In genomic region chr14:61575126-61575525, GRCh38 we compare ENCODE assay signal across 22 cellular contexts.
"Had no signal": no experiment of that assay in that cellular context is flagged by ENCODE, and none has a peak within 500 bp of the region (broad histone marks: within the 10 kb centered on the region; RNA-seq: fewer than 3 reads in every experiment).

No MANE protein-coding gene starts in this region.

- H3K9me3 Mint-ChIP-seq: activated T-cell treated with anti-CD3 and anti-CD28 coated beads, Interleukin-2, amount 50 U/mL, for 72 hours; brain; central memory CD8-positive, alpha-beta T cell; mesothelial cell of epicardium; neural crest cell; WTC11 had no signal

- ATAC-seq: activated CD8-positive, alpha-beta T cell treated with anti-CD3 and anti-CD28 coated beads, Interleukin-2, amount 10 ng/mL, durations not matched to agents 7 days and 5 days; activated T-cell treated with anti-CD3 and anti-CD28 coated beads, Interleukin-2, amount 50 U/mL, for 72 hours; gastrocnemius medialis; lower lobe of right lung; pancreas; sciatic nerve; WTC11 had no signal

- H3K36me3 ChIP-seq: gastrocnemius medialis, heart right ventricle, lower lobe of right lung, pancreas, uterus had no signal

- H3K4me1 Mint-ChIP-seq: neural crest cell had no signal

- H3K9me3 ChIP-seq: gastrocnemius medialis, heart right ventricle, lower lobe of right lung, pancreas, uterus had no signal

- H3K27me3 Mint-ChIP-seq: activated naive CD8-positive, alpha-beta T cell; central memory CD8-positive, alpha-beta T cell had no signal

- H3K27ac ChIP-seq: gastrocnemius medialis, lower lobe of right lung, pancreas, uterus had no signal

- DNase-seq: activated CD4-positive, alpha-beta T cell treated with anti-CD3 and anti-CD28 coated beads for 48 hours; activated CD8-positive, alpha-beta memory T cell treated with anti-CD3 and anti-CD28 coated beads, Interleukin-2, amount 50 U/mL, for 4 hours; activated CD8-positive, alpha-beta T cell treated with anti-CD3 and anti-CD28 coated beads, Interleukin-2, amount 10 ng/mL, durations not matched to agents 7 days and 5 days; activated gamma-delta T cell; activated T-cell treated with anti-CD3 and anti-CD28 coated beads, Interleukin-2, amount 50 U/mL, for 72 hours; cortex of kidney; effector CD8-positive, alpha-beta T cell; gastrocnemius medialis; heart right ventricle; left colon; lower lobe of right lung; stimulated activated CD4-positive, alpha-beta T cell treated with anti-CD3 and anti-CD28 coated beads, Interleukin-12 subunit alpha, Interleukin-12 subunit beta, amount 100 ng/mL, for 4 hours; stimulated activated CD4-positive, alpha-beta T cell treated with anti-CD3 and anti-CD28 coated beads, Interleukin-2, amount 100 ng/mL, for 24 hours; uterus had no signal

- H3K4me3 Mint-ChIP-seq: activated CD8-positive, alpha-beta T cell treated with anti-CD3 and anti-CD28 coated beads, Interleukin-2, amount 10 ng/mL, durations not matched to agents 7 days and 5 days; activated naive CD8-positive, alpha-beta T cell; activated T-cell treated with anti-CD3 and anti-CD28 coated beads, Interleukin-2, amount 50 U/mL, for 72 hours; brain; central memory CD8-positive, alpha-beta T cell; mesothelial cell of epicardium; neural crest cell; WTC11 had no signal

- H3K36me3 Mint-ChIP-seq: activated naive CD8-positive, alpha-beta T cell; brain; mesothelial cell of epicardium; WTC11 had no signal

- H3K4me3 ChIP-seq: gastrocnemius medialis, heart right ventricle, lower lobe of right lung, pancreas, uterus had no signal

- H3K27me3 ChIP-seq: gastrocnemius medialis, heart right ventricle, pancreas, uterus had no signal

- H3K4me1 ChIP-seq: uterus had no signal

- H3K27ac Mint-ChIP-seq: activated CD8-positive, alpha-beta T cell treated with anti-CD3 and anti-CD28 coated beads, Interleukin-2, amount 10 ng/mL, durations not matched to agents 7 days and 5 days; activated naive CD8-positive, alpha-beta T cell; activated T-cell treated with anti-CD3 and anti-CD28 coated beads, Interleukin-2, amount 50 U/mL, for 72 hours; mesothelial cell of epicardium; WTC11 had no signal
